ENCODE assay signal across 8 cellular contexts in genomic region chr6:6315660-6316059, GRCh38. TPM values are rescaled to one million over a fixed set of nuclear protein-coding genes. Genes with fewer than 3 reads are reported as not detected.
DNase-seq lines count a peak whose midpoint lies in the region; ATAC-seq, FAIRE-seq and TF ChIP-seq lines count a peak whose summit lies in the region.

No MANE protein-coding gene starts in this region.

- TF ChIP-seq EP300 in HepG2 (IDR thresholded peaks at IDR 0.05; ENCODE audit: low read depth in 2 of 2, low read length in 2 of 2), result no peak
- no peak for TF ChIP-seq EP300 in HepG2 (CRISPR knock-in tag; IDR thresholded peaks at IDR 0.05; ENCODE audit: borderline replicate concordance)

- no peak overlapping the region for H3K4me3 Mint-ChIP-seq in CD4-positive, alpha-beta T cell

- no peak overlapping the region for H3K27ac Mint-ChIP-seq in CD4-positive, alpha-beta T cell

- H4K20me1 ChIP-seq in HepG2 (ENCODE audit: insufficient read depth, low read length), result no peaks in the 10 kb centered on the region

- BruUV-seq in HepG2 (replicated peaks; lab: Mats Ljungman, UMichigan), result no TSS peak

- CTCF ChIA-PET in CD4-positive, alpha-beta T cell (lab: Charles Lee), result no interaction called here
- CTCF ChIA-PET in HepG2 (lab: Yijun Ruan, JAX; ENCODE audit: low intra/inter-chr PET ratio, low total read pairs), result interaction anchor here (2.3 kb wide), 1 partner anchor 258 kb away, joined by 6 read pairs; no protein-coding TSS in a partner anchor

- POLR2A ChIA-PET in CD4-positive, alpha-beta T cell (lab: Charles Lee), result no interaction called here
- POLR2A ChIA-PET in HepG2 (lab: Yijun Ruan, JAX), result no interaction called here

- TF ChIP-seq RAD21 in HepG2 (CRISPR knock-in tag; IDR thresholded peaks at IDR 0.05), result no peak; the same call in 1 of the 2 replicates

- no peaks in the 10 kb centered on the region for H3K36me3 ChIP-seq in breast epithelium
- no peaks in the 10 kb centered on the region for H3K36me3 ChIP-seq in HepG2 (replicated peaks in 1 of 2; ENCODE audit: control insufficient read depth in 1 of 2, insufficient read depth in 2 of 2, low read length in 2 of 2)
- H3K36me3 ChIP-seq in testis (ENCODE audit: low read depth, missing control alignments), result no peaks in the 10 kb centered on the region

- no peak overlapping the region for H3K9ac ChIP-seq in HepG2 (ENCODE audit: insufficient read depth, low read depth, low read length)

- H3K4me2 ChIP-seq in HepG2 (ENCODE audit: low read depth, low read length), result no peak overlapping the region

- H3K36me3 Mint-ChIP-seq in CD4-positive, alpha-beta T cell (ENCODE audit: low read depth), result no peaks in the 10 kb centered on the region

- peaks cover 34% of the 10 kb centered on the region for H3K27me3 ChIP-seq in CD4-positive, alpha-beta T cell (ENCODE audit: control insufficient read depth, insufficient read depth, low read length)
- peaks cover 4 to 27% of the 10 kb centered on the region in 2 donors for H3K27me3 ChIP-seq in breast epithelium
- H3K27me3 ChIP-seq in HepG2 (ENCODE audit: control insufficient read depth in 1 of 2, insufficient read depth in 2 of 2, low read length in 2 of 2), result peaks cover 0 to 29% of the 10 kb centered on the region in 2 experiments; a peak in 3 of 5 replicates
- no peaks in the 10 kb centered on the region for H3K27me3 ChIP-seq in testis

- H3K4me3 ChIP-seq in breast epithelium (no peak overlapping the region), HepG2 (replicated peaks in 1 of 3; ENCODE audit: insufficient read depth in 1 of 3, low read depth in 2 of 3, low read length in 3 of 3) (no peak overlapping the region), testis (no peak overlapping the region)

- H3K27ac ChIP-seq in CD4-positive, alpha-beta T cell (ENCODE audit: low read depth, low read length), result no peak overlapping the region
- H3K27ac ChIP-seq in breast epithelium (no peak overlapping the region), HepG2 (ENCODE audit: extremely low read length, insufficient read depth, low read length) (no peak overlapping the region), testis (no peak overlapping the region)

- TF ChIP-seq POLR2A in breast epithelium (IDR thresholded peaks at IDR 0.05), result no peak
- TF ChIP-seq POLR2A in HepG2 (IDR thresholded peaks at IDR 0.05; ENCODE audit: insufficient read depth in 1 of 2, low read depth in 2 of 2, low read length in 2 of 2), result no peak
- TF ChIP-seq POLR2A in testis (IDR thresholded peaks at IDR 0.05), result no peak

- H2AFZ ChIP-seq in HepG2 (ENCODE audit: low read length), result no peak overlapping the region

- in situ Hi-C loops in HepG2 (cut with HindIII; ENCODE audit: extremely low pct_ligation_motif_present, low pct_unique_long_range_greater_than_20kb), result no loop called here

- peaks cover 62% of the 10 kb centered on the region for H3K27me3 Mint-ChIP-seq in CD4-positive, alpha-beta T cell

- peak; percentile 87 for FAIRE-seq in HepG2 (lab: Jason Lieb, UNC)

- H3K9me3 ChIP-seq in CD4-positive, alpha-beta T cell (ENCODE audit: control insufficient read depth, low read length), result no peaks in the 10 kb centered on the region
- H3K9me3 ChIP-seq in breast epithelium, result no peaks in the 10 kb centered on the region
- no peaks in the 10 kb centered on the region for H3K9me3 ChIP-seq in HepG2 (ENCODE audit: low read length)
- no peaks in the 10 kb centered on the region for H3K9me3 ChIP-seq in testis

- no peak for ATAC-seq in CD4-positive, alpha-beta T cell (ENCODE audit: poor library complexity)
- peak; percentile 61 for ATAC-seq in GM19455 (IDR thresholded peaks at IDR 0.05; ENCODE audit: unreplicated experiment)
- ATAC-seq in HepG2, result peak; percentile 66
- ATAC-seq in HG02588 (IDR thresholded peaks at IDR 0.05; ENCODE audit: unreplicated experiment), result no peak

- intact Hi-C loops in CD4-positive, alpha-beta T cell (cut with DNase I, micrococcal nuclease), result loop anchor here (5.0 to 10.0 kb wide), 2 partner anchors 229 to 1168 kb away; no protein-coding TSS in a partner anchor
- intact Hi-C loops in breast epithelium (cut with DNase I; ENCODE audit: low total_unique reads), result no loop called here
- intact Hi-C loops in HepG2 (cut with micrococcal nuclease; ENCODE audit: unreplicated experiment), result no loop called here
- intact Hi-C loops in testis (cut with DNase I; ENCODE audit: low total_unique reads), result no loop called here

- TF ChIP-seq CTCF in CD4-positive, alpha-beta T cell (IDR thresholded peaks at IDR 0.05), result peak; percentile 70
- peak; percentile 47 to 63 (median 51) for TF ChIP-seq CTCF in breast epithelium (IDR thresholded peaks at IDR 0.05)
- peak; percentile 68 for TF ChIP-seq CTCF in HepG2 (CRISPR knock-in tag; IDR thresholded peaks at IDR 0.05)
- TF ChIP-seq CTCF in testis (IDR thresholded peaks at IDR 0.05), result peak in 2 of 3 experiments; percentile 47 to 78

- H3K9me3 Mint-ChIP-seq in CD4-positive, alpha-beta T cell, result no peaks in the 10 kb centered on the region

- WGBS in HepG2 (ENCODE audit: low lambda C conversion rate), result 5% methylated on average over 6 of the region's 6 CpGs
- WGBS in testis, 2 donors, result 20 to 22% methylated on average over 6 of the region's 6 CpGs

- H3K79me2 ChIP-seq in HepG2 (ENCODE audit: insufficient read depth, low read length), result no peaks in the 10 kb centered on the region

- H3K4me1 Mint-ChIP-seq in CD4-positive, alpha-beta T cell (ENCODE audit: low read depth), result no peaks in the 10 kb centered on the region

- DNase-seq in CD4-positive, alpha-beta T cell, result peak in 3 of 10 experiments; percentile 2 to 20 (median 3)
- DNase-seq in NCI-H748 treated with DMSO at 0.1 percent for 48 hours (lab: John Stamatoyannopoulos, UW) (peak; percentile 58), breast epithelium (ENCODE audit: low spot score in 2 of 2) (peak in 1 of 2 donors; percentile 19), HepG2 (ENCODE audit: low spot score) (peak; percentile 27), testis (peak; percentile 58), mesenteric fat pad (ENCODE audit: low spot score) (no peak)

- H3K4me1 ChIP-seq in breast epithelium (no peaks in the 10 kb centered on the region), HepG2 (ENCODE audit: insufficient read depth, low read length) (no peaks in the 10 kb centered on the region), testis (no peaks in the 10 kb centered on the region)

TF ChIP-seq in HepG2, 621 proteins besides CTCF, POLR2A, EP300 and RAD21:
- TF ChIP-seq XRCC5 (optimal IDR thresholded peaks at IDR 0.05; ENCODE audit: low read length) (peak; percentile 55), STAG1 (CRISPR knock-in tag; IDR thresholded peaks at IDR 0.05) (peak; percentile 63), ZNF367 (CRISPR knock-in tag; IDR thresholded peaks at IDR 0.05; ENCODE audit: borderline replicate concordance) (no peak)
TF ChIP-seq in HepG2: peak in this region for 2.

RNA-seq across cellular contexts. Expression of gene F13A1, which starts 4.8 kb away (rescaled TPM):
- under 1 TPM; 0.38 to 0.42 TPM for total RNA-seq in CD4-positive, alpha-beta T cell
- total RNA-seq in breast epithelium (100 to 1,000 TPM in 1 of 3 donors, 10 to 100 TPM in 2; 45.6 to 357 (median 53.3) TPM), HepG2 (2016; rRNA removed; fragmentation: Illumina TruSeq; extraction: Trizol) (not detected in 2 replicates), testis (10 to 100 TPM; 11.7 to 22.7 TPM), mesenteric fat pad (346 TPM)
- total RNA-seq in HepG2 (2016; cell fraction: cytosol; rRNA removed; fragmentation: Illumina TruSeq; extraction: Trizol; ENCODE audit: low read depth), result not detected in 2 replicates
- total RNA-seq in HepG2 (2016; cell fraction: insoluble cytoplasmic fraction; rRNA removed; fragmentation: Illumina TruSeq; extraction: Trizol), result not detected in 2 replicates
- total RNA-seq in HepG2 (2016; cell fraction: membrane; rRNA removed; fragmentation: Illumina TruSeq; extraction: Trizol), result not detected in 2 replicates
- not detected in 2 replicates for total RNA-seq in HepG2 (2016; cell fraction: nucleus; rRNA removed; fragmentation: Illumina TruSeq; extraction: Trizol)
- polyA plus RNA-seq in HepG2 (2011; rRNA removed) (not detected in 2 replicates), testis (ENCODE audit: insufficient read depth, low read depth, low replicate concordance) (53.0 TPM)
- not detected in 2 replicates for polyA plus RNA-seq in HepG2 (2011; cell fraction: cytosol; rRNA removed)
- polyA plus RNA-seq in HepG2 (2011; cell fraction: nucleus; rRNA removed), result not detected in 2 replicates
- polyA plus RNA-seq in HepG2 (2012), result not detected in 2 replicates
- not detected in 2 replicates for polyA plus RNA-seq in HepG2 (2016; cell fraction: cytosol; fragmentation: Illumina TruSeq; extraction: Trizol; ENCODE audit: low read depth)
- not detected in 2 replicates for polyA plus RNA-seq in HepG2 (2016; cell fraction: insoluble cytoplasmic fraction; fragmentation: Illumina TruSeq; extraction: Trizol; ENCODE audit: low read depth)
- not detected in 2 replicates for polyA plus RNA-seq in HepG2 (2016; cell fraction: membrane; fragmentation: Illumina TruSeq; extraction: Trizol; ENCODE audit: low read depth)
- polyA plus RNA-seq in HepG2 (2016; cell fraction: nucleus; fragmentation: Illumina TruSeq; extraction: Trizol; ENCODE audit: insufficient read depth, low read depth), result not detected in 2 replicates
- not detected in 2 replicates for polyA minus RNA-seq in HepG2 (2011; rRNA and poly(A)+ RNA removed; ENCODE audit: low replicate concordance)
- not detected in 2 replicates for polyA minus RNA-seq in HepG2 (2011; cell fraction: cytosol; rRNA and poly(A)+ RNA removed)
- polyA minus RNA-seq in HepG2 (2011; cell fraction: nucleus; rRNA and poly(A)+ RNA removed), result not detected in 2 replicates

Comparison
In these comparisons a context has a peak if more than half of its experiments do, and no peak if none do; other contexts are left out.
1. ATAC-seq: peak in GM19455 (single experiment) and HepG2 (single experiment); none in CD4-positive, alpha-beta T cell (single experiment) and HG02588 (single experiment).
2. RNA of gene F13A1, which starts 4.8 kb away (total RNA-seq): 346 TPM in mesenteric fat pad (single experiment), 45.6 to 357 TPM in breast epithelium and 11.7 to 22.7 TPM in testis; 0.38 to 0.42 TPM in CD4-positive, alpha-beta T cell and not detected in HepG2; every median in the first group is over 4 times any median in the second.
3. intact Hi-C loops: an anchor here in CD4-positive, alpha-beta T cell (5.0 to 10.0 kb wide); none called in breast epithelium, HepG2 and testis.
4. Peak in every context shown above with its lines, with median percentiles within 50 percentile points of each other: CTCF ChIP-seq.